15 cellular contexts compared by ENCODE assay signal in the genomic region with DNA sequence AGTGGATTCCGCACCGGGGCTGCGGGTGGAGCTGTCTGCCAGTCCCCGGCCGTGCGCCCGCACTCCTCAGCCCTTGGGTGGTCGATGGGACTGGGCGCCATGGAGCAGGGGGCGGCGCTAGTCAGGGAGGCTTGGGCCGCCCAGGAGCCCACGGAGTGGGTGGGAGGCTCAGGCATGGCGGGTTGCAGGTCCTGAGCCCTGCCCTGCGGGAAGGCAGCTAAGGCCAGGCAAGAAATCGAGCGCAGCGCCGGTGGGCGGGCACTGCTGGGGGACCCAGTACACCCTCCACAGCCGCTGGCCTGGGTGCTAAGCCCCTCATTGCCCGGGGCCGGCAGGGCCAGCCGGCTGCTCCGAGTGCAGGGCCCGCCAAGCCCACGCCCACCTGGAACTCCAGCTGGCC. TPM values are rescaled to one million over a fixed set of nuclear protein-coding genes. Genes with fewer than 3 reads are reported as not detected.
"Had no signal": no experiment of that assay in that cellular context is flagged by ENCODE, and none has a peak within 500 bp of the region (broad histone marks: within the 10 kb centered on the region; RNA-seq: fewer than 3 reads in every experiment).

No MANE protein-coding gene starts in this region.

RNA-seq across cellular contexts. Expression of a gene that starts 30.2 kb away (rescaled TPM):
- total RNA-seq: activated naive CD4-positive, alpha-beta T cell treated with anti-CD3 and anti-CD28 coated beads for 36 hours; activated naive CD4-positive, alpha-beta T cell treated with anti-CD3 and anti-CD28 coated beads, Interleukin-2, amount 50 U/mL, for 72 hours; activated naive CD8-positive, alpha-beta T cell treated with anti-CD3 and anti-CD28 coated beads for 36 hours; activated naive CD8-positive, alpha-beta T cell treated with anti-CD3 and anti-CD28 coated beads, Interleukin-2, amount 10 ng/mL, durations not matched to agents 7 days and 5 days; activated T-cell treated with anti-CD3 and anti-CD28 coated beads, Interleukin-2, amount 50 U/mL, for 4 hours; activated T-cell treated with anti-CD3 and anti-CD28 coated beads, Interleukin-2, amount 50 U/mL, for 72 hours; activated T-helper 1 cell treated with anti-CD3 and anti-CD28 coated beads, Interleukin-12 subunit alpha, Interleukin-12 subunit beta, Interleukin-2, Interleukin-4 antibody, amounts not matched to agents 30 ng/mL and 10 ng/mL and 1 ng/mL, durations not matched to agents 14 hours and 24 hours and 36 hours; activated T-helper 17 cell treated with anti-CD3 and anti-CD28 coated beads, Interleukin-2, amount 50 U/mL, for 72 hours; activated T-helper 2 cell treated with anti-CD3 and anti-CD28 coated beads, Interferon-gamma antibody, Interleukin-2, Interleukin-4, amounts not matched to agents 10 μg/mL and 5 μg/mL and 100 μg/mL, durations not matched to agents 14 hours and 24 hours and 36 hours; astrocyte; bronchial epithelial cell; cerebellum; chondrocyte had no signal

RNA-seq across cellular contexts. Expression of a gene that starts 49.1 kb away (rescaled TPM):
- total RNA-seq: activated naive CD4-positive, alpha-beta T cell treated with anti-CD3 and anti-CD28 coated beads for 36 hours; activated naive CD4-positive, alpha-beta T cell treated with anti-CD3 and anti-CD28 coated beads, Interleukin-2, amount 50 U/mL, for 72 hours; activated naive CD8-positive, alpha-beta T cell treated with anti-CD3 and anti-CD28 coated beads for 36 hours; activated naive CD8-positive, alpha-beta T cell treated with anti-CD3 and anti-CD28 coated beads, Interleukin-2, amount 10 ng/mL, durations not matched to agents 7 days and 5 days; activated T-cell treated with anti-CD3 and anti-CD28 coated beads, Interleukin-2, amount 50 U/mL, for 72 hours; activated T-helper 1 cell treated with anti-CD3 and anti-CD28 coated beads, Interleukin-12 subunit alpha, Interleukin-12 subunit beta, Interleukin-2, Interleukin-4 antibody, amounts not matched to agents 30 ng/mL and 10 ng/mL and 1 ng/mL, durations not matched to agents 14 hours and 24 hours and 36 hours; activated T-helper 17 cell treated with anti-CD3 and anti-CD28 coated beads, Interleukin-2, amount 50 U/mL, for 72 hours; activated T-helper 2 cell treated with anti-CD3 and anti-CD28 coated beads, Interferon-gamma antibody, Interleukin-2, Interleukin-4, amounts not matched to agents 10 μg/mL and 5 μg/mL and 100 μg/mL, durations not matched to agents 14 hours and 24 hours and 36 hours; astrocyte; body of pancreas; bronchial epithelial cell; cardiac muscle cell; cerebellum; chondrocyte had no signal
- polyA plus RNA-seq: cardiac muscle cell had no signal
